29 cellular contexts compared by ENCODE assay signal in genomic region chr10:50516161-50516560, GRCh38.
"Had no signal": no experiment of that assay in that cellular context is flagged by ENCODE, and none has a peak within 500 bp of the region (broad histone marks: within the 10 kb centered on the region; RNA-seq: fewer than 3 reads in every experiment).

No MANE protein-coding gene starts in this region.

- H3K27me3 Mint-ChIP-seq: activated CD4-positive, alpha-beta T cell treated with anti-CD3 and anti-CD28 coated beads, Interleukin-2, amount 10 ng/mL, durations not matched to agents 24 days and 14 days; activated CD8-positive, alpha-beta T cell treated with anti-CD3 and anti-CD28 coated beads for 36 hours; activated T-helper 17 cell treated with anti-CD3 and anti-CD28 coated beads, Interleukin-2, amount 50 U/mL, for 72 hours; brain had no signal

- H3K4me3 Mint-ChIP-seq: activated CD4-positive, alpha-beta T cell treated with anti-CD3 and anti-CD28 coated beads, Interleukin-2, amount 10 ng/mL, durations not matched to agents 24 days and 14 days; activated CD8-positive, alpha-beta T cell treated with anti-CD3 and anti-CD28 coated beads for 36 hours; activated T-cell treated with anti-CD3 and anti-CD28 coated beads, Interleukin-2, amount 50 U/mL, for 72 hours; activated T-helper 17 cell treated with anti-CD3 and anti-CD28 coated beads, Interleukin-2, amount 50 U/mL, for 72 hours had no signal

- DNase-seq: activated CD4-positive, alpha-beta T cell treated with anti-CD3 and anti-CD28 coated beads, Interleukin-2, amount 10 ng/mL, durations not matched to agents 24 days and 14 days; activated CD4-positive, alpha-beta T cell treated with anti-CD3 and anti-CD28 coated beads, Interleukin-2, amount 50 U/mL, for 4 hours; activated CD8-positive, alpha-beta T cell treated with anti-CD3 and anti-CD28 coated beads for 36 hours; activated effector memory CD4-positive, alpha-beta T cell treated with anti-CD3 and anti-CD28 coated beads, Interleukin-2, amount 50 U/mL, for 16 hours; activated naive CD4-positive, alpha-beta T cell; activated naive CD4-positive, alpha-beta T cell treated with anti-CD3 and anti-CD28 coated beads, Interleukin-2, amount 50 U/mL, for 16 hours; activated T-cell treated with anti-CD3 and anti-CD28 coated beads, Interleukin-2, amount 50 U/mL, for 1 hour; activated T-cell treated with anti-CD3 and anti-CD28 coated beads, Interleukin-2, amount 50 U/mL, for 72 hours; adrenal gland; caudate nucleus; NCI-H1048; NCI-H1105 treated with DMSO at 0.1 percent for 48 hours; NCI-H1436; NCI-H1694; NCI-H1930; NCI-H2081 treated with DMSO at 0.1 percent for 48 hours; NCI-H226; NCI-H446 treated with DMSO at 0.1 percent for 48 hours; NCI-H524; NCI-H69; Peyer's patch; RPMI8226; SHP77 treated with DMSO at 0.1 percent for 48 hours; SW 1271; T-helper 1 cell; T1000 had no signal

- H3K27ac ChIP-seq: Peyer's patch had no signal

- H3K36me3 Mint-ChIP-seq: brain had no signal

- H3K36me3 ChIP-seq: adrenal gland, Peyer's patch had no signal

- ATAC-seq: activated CD8-positive, alpha-beta T cell treated with anti-CD3 and anti-CD28 coated beads for 36 hours; activated T-cell treated with anti-CD3 and anti-CD28 coated beads, Interleukin-2, amount 50 U/mL, for 72 hours; activated T-helper 17 cell treated with anti-CD3 and anti-CD28 coated beads, Interleukin-2, amount 50 U/mL, for 72 hours; K562 had no signal

- H3K4me3 ChIP-seq: adrenal gland, K562, Peyer's patch had no signal

- H3K27me3 ChIP-seq: adrenal gland, Peyer's patch had no signal

- H3K9me3 ChIP-seq: adrenal gland, Peyer's patch had no signal

- H3K9me3 Mint-ChIP-seq: activated CD4-positive, alpha-beta T cell treated with anti-CD3 and anti-CD28 coated beads, Interleukin-2, amount 10 ng/mL, durations not matched to agents 24 days and 14 days; activated CD8-positive, alpha-beta T cell treated with anti-CD3 and anti-CD28 coated beads for 36 hours; activated T-cell treated with anti-CD3 and anti-CD28 coated beads, Interleukin-2, amount 50 U/mL, for 72 hours; activated T-helper 17 cell treated with anti-CD3 and anti-CD28 coated beads, Interleukin-2, amount 50 U/mL, for 72 hours; brain had no signal

- H3K27ac Mint-ChIP-seq: activated CD4-positive, alpha-beta T cell treated with anti-CD3 and anti-CD28 coated beads, Interleukin-2, amount 10 ng/mL, durations not matched to agents 24 days and 14 days; activated CD8-positive, alpha-beta T cell treated with anti-CD3 and anti-CD28 coated beads for 36 hours; activated T-cell treated with anti-CD3 and anti-CD28 coated beads, Interleukin-2, amount 50 U/mL, for 72 hours; activated T-helper 17 cell treated with anti-CD3 and anti-CD28 coated beads, Interleukin-2, amount 50 U/mL, for 72 hours had no signal
